In the genomic region with DNA sequence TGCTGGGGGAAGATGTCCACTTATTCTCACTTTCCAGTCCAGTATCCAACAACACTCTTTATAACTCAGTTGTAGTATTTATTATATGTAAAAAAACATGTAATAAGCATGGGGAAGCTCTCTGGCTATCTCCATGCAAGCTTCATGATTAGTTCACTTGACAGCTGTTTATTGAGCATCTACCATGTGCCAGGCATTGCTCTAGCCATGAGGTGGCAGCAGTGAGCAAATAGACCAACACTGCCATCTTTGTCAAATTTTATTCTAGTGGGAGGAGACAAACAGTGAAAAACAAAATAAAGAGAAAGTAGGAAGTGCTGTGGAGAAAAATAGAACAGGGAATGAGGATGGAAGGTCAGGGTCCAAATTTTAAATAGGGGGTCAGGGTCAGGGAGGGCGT, we compare ENCODE assay signal across 12 cellular contexts.
A peak's percentile ranks its signal among the peaks of the same experiment; 100 is the strongest.
DNase-seq lines count a peak whose midpoint lies in the region; ATAC-seq, FAIRE-seq and TF ChIP-seq lines count a peak whose summit lies in the region.
"Had no signal": no experiment of that assay in that cellular context is flagged by ENCODE, and none has a peak within 500 bp of the region (broad histone marks: within the 10 kb centered on the region; RNA-seq: fewer than 3 reads in every experiment).

No MANE protein-coding gene starts in this region.

- H3K4me1 ChIP-seq in iPS DF 6.9 (ENCODE audit: control insufficient read depth, insufficient read depth, low read length), result 0 out of 2 replicates have a peak, but pooled peaks cover 2% of the 10 kb centered on the region
- no peaks in the 10 kb centered on the region for H3K4me1 ChIP-seq in Caco-2
- H3K4me1 ChIP-seq: suprapubic skin had no signal

- peaks cover 6% of the 10 kb centered on the region for H3K4me1 Mint-ChIP-seq in Caco-2 (ENCODE audit: low read depth, unreplicated experiment)

- DNase-seq in COLO829 (ENCODE audit: low spot score) (peak; percentile 40), GM18507 (ENCODE audit: extremely low spot score, insufficient read length, low read depth) (no peak), RPMI7951 (ENCODE audit: low read depth) (peak; percentile 56), iPS DF 6.9 (ENCODE audit: low read depth, low spot score) (peak; percentile 16), Caco-2 (no peak), NCI-H2227 treated with DMSO at 0.1 percent for 48 hours (lab: John Stamatoyannopoulos, UW) (no peak)
- DNase-seq: NCI-H2029 treated with DMSO at 0.1 percent for 48 hours had no signal

- FAIRE-seq in GM18507 (lab: Jason Lieb, UNC), result peak; percentile 68
- FAIRE-seq: bronchial epithelial cell had no signal

- no peak overlapping the region for H3K27ac Mint-ChIP-seq in Caco-2 (ENCODE audit: unreplicated experiment)

- no peaks in the 10 kb centered on the region for H3K36me3 ChIP-seq in iPS DF 6.9 (ENCODE audit: control insufficient read depth, insufficient read depth, low read length)
- H3K36me3 ChIP-seq in Caco-2 (ENCODE audit: control insufficient read depth, insufficient read depth, low read length), result no peaks in the 10 kb centered on the region
- H3K36me3 ChIP-seq: suprapubic skin had no signal

- intact Hi-C loops in Caco-2 (cut with micrococcal nuclease; ENCODE audit: unreplicated experiment), result no loop called here

- POLR2A ChIA-PET in Caco-2 (lab: Charles Lee), result no interaction called here

- ATAC-seq in GM19328 (IDR thresholded peaks at IDR 0.05; ENCODE audit: unreplicated experiment), result no peak
- ATAC-seq: activated CD4-positive, CD25-positive, alpha-beta regulatory T cell treated with anti-CD3 and anti-CD28 coated beads, Interleukin-2, amount 50 U/mL, for 24 hours; right cardiac atrium had no signal

- H3K27me3 Mint-ChIP-seq in Caco-2 (ENCODE audit: insufficient read depth, unreplicated experiment), result peaks cover 9% of the 10 kb centered on the region

- no peak overlapping the region for H3K4me3 Mint-ChIP-seq in Caco-2 (ENCODE audit: unreplicated experiment)

- no peak overlapping the region for H3K27ac ChIP-seq in iPS DF 6.9 (ENCODE audit: low read length)
- H3K27ac ChIP-seq: suprapubic skin had no signal

- CTCF ChIA-PET in Caco-2 (lab: Charles Lee), result interaction anchor here (0.9 kb wide), 1 partner anchor 54 kb away, joined by 4 read pairs; no protein-coding TSS in a partner anchor

- H3K9me3 Mint-ChIP-seq in Caco-2 (ENCODE audit: unreplicated experiment), result peaks cover 18% of the 10 kb centered on the region

- WGBS in iPS DF 6.9 (ENCODE audit: insufficient coverage, insufficient read length), result no CpG with 5 or more reads among the region's 1 CpG

- H3K9me3 ChIP-seq in iPS DF 6.9 (ENCODE audit: control insufficient read depth, insufficient read depth, low read length) (no peaks in the 10 kb centered on the region; the same call in 1 of the 2 replicates), Caco-2 (no peaks in the 10 kb centered on the region)
- H3K9me3 ChIP-seq: suprapubic skin had no signal

- BruUV-seq in Caco-2 (replicated peaks; lab: Mats Ljungman, UMichigan), result no TSS peak

- no peaks in the 10 kb centered on the region for H3K36me3 Mint-ChIP-seq in Caco-2 (ENCODE audit: insufficient read depth, unreplicated experiment)

- H3K4me3 ChIP-seq in iPS DF 6.9 (ENCODE audit: low read length), result no peak overlapping the region
- no peak overlapping the region for H3K4me3 ChIP-seq in Caco-2 (ENCODE audit: low read depth, low read length)
- H3K4me3 ChIP-seq: suprapubic skin had no signal

- no peak for TF ChIP-seq CTCF in Caco-2 (IDR thresholded peaks at IDR 0.05; ENCODE audit: insufficient read depth in 1 of 2, low read depth in 1 of 2, low read length in 1 of 2, severe bottlenecking in 1 of 2, unreplicated experiment in 1 of 2)

- H3K27me3 ChIP-seq in iPS DF 6.9 (ENCODE audit: control insufficient read depth, insufficient read depth, low read length), result no peaks in the 10 kb centered on the region
- no peaks in the 10 kb centered on the region for H3K27me3 ChIP-seq in Caco-2 (replicated peaks; ENCODE audit: control insufficient read depth, insufficient read depth, low read length)
- H3K27me3 ChIP-seq: suprapubic skin had no signal

Comparison
In these comparisons a context has a peak if more than half of its experiments do, and no peak if none do; other contexts are left out.
1. DNase-seq: peak in COLO829 (single experiment), RPMI7951 (single experiment) and iPS DF 6.9 (single experiment); none in GM18507 (single experiment), Caco-2 (0 of 2) and NCI-H2227 treated with DMSO at 0.1 percent for 48 hours (single experiment).